ENCODE assay signal across 32 cellular contexts in genomic region chr3:56110886-56111285, GRCh38.
"Had no signal": no experiment of that assay in that cellular context is flagged by ENCODE, and none has a peak within 500 bp of the region (broad histone marks: within the 10 kb centered on the region; RNA-seq: fewer than 3 reads in every experiment).

No MANE protein-coding gene starts in this region.

- H3K9me3 ChIP-seq: ascending aorta, prostate gland, uterus had no signal

- H3K4me1 Mint-ChIP-seq: activated CD4-positive, alpha-beta memory T cell treated with anti-CD3 and anti-CD28 coated beads, Interleukin-2, amount 10 ng/mL, durations not matched to agents 7 days and 5 days; activated CD4-positive, alpha-beta T cell treated with anti-CD3 and anti-CD28 coated beads, Interleukin-2, amount 10 ng/mL, durations not matched to agents 7 days and 5 days; activated naive CD4-positive, alpha-beta T cell treated with anti-CD3 and anti-CD28 coated beads, Interleukin-2, amount 10 ng/mL, durations not matched to agents 7 days and 5 days; activated naive CD8-positive, alpha-beta T cell treated with anti-CD3 and anti-CD28 coated beads, Interleukin-2, amount 10 ng/mL, durations not matched to agents 7 days and 5 days; naive thymus-derived CD4-positive, alpha-beta T cell; stimulated activated memory B cell treated with anti-CD40 and anti-IgM and Interleukin-4, amounts not matched to agents 10 μg/mL and 1 μg/mL and 100 μg/mL, for 72 hours; stimulated activated naive CD8-positive, alpha-beta T cell treated with anti-CD3 and anti-CD28 coated beads, Interleukin-15, amount 100 ng/mL, for 72 hours; T-helper 17 cell had no signal

- FAIRE-seq: frontal cortex, keratinocyte had no signal

- H3K27me3 ChIP-seq: ascending aorta, esophagus muscularis mucosa, uterus had no signal

- H3K27me3 Mint-ChIP-seq: activated CD4-positive, alpha-beta memory T cell treated with anti-CD3 and anti-CD28 coated beads, Interleukin-2, amount 10 ng/mL, durations not matched to agents 7 days and 5 days; activated naive CD4-positive, alpha-beta T cell treated with anti-CD3 and anti-CD28 coated beads, Interleukin-2, amount 10 ng/mL, durations not matched to agents 7 days and 5 days; activated naive CD8-positive, alpha-beta T cell treated with anti-CD3 and anti-CD28 coated beads, Interleukin-2, amount 10 ng/mL, durations not matched to agents 7 days and 5 days; activated T-cell treated with anti-CD3 and anti-CD28 coated beads, Interleukin-2, amount 50 U/mL, for 24 hours; brain; stimulated activated memory B cell treated with anti-CD40 and anti-IgM and Interleukin-4, amounts not matched to agents 10 μg/mL and 1 μg/mL and 100 μg/mL, for 72 hours; stimulated activated naive CD8-positive, alpha-beta T cell treated with anti-CD3 and anti-CD28 coated beads, Interleukin-15, amount 100 ng/mL, for 72 hours; T-helper 17 cell; type B pancreatic cell had no signal

- H3K27ac ChIP-seq: ascending aorta, esophagus muscularis mucosa, prostate gland, skin epidermis, uterus, WERI-Rb-1 had no signal

- ATAC-seq: left cardiac atrium; naive thymus-derived CD4-positive, alpha-beta T cell; sciatic nerve; stimulated activated memory B cell treated with anti-CD40 and anti-IgM and Interleukin-4, amounts not matched to agents 10 μg/mL and 1 μg/mL and 100 μg/mL, for 72 hours; stimulated activated naive CD8-positive, alpha-beta T cell treated with anti-CD3 and anti-CD28 coated beads, Interleukin-15, amount 100 ng/mL, for 72 hours; T-helper 17 cell had no signal

- H3K4me1 ChIP-seq: ascending aorta, prostate gland, uterus had no signal

- H3K4me3 Mint-ChIP-seq: activated CD4-positive, alpha-beta memory T cell treated with anti-CD3 and anti-CD28 coated beads, Interleukin-2, amount 10 ng/mL, durations not matched to agents 7 days and 5 days; activated CD4-positive, alpha-beta T cell treated with anti-CD3 and anti-CD28 coated beads, Interleukin-2, amount 10 ng/mL, durations not matched to agents 7 days and 5 days; activated naive CD4-positive, alpha-beta T cell treated with anti-CD3 and anti-CD28 coated beads, Interleukin-2, amount 10 ng/mL, durations not matched to agents 7 days and 5 days; activated naive CD8-positive, alpha-beta T cell treated with anti-CD3 and anti-CD28 coated beads, Interleukin-2, amount 10 ng/mL, durations not matched to agents 7 days and 5 days; activated T-cell treated with anti-CD3 and anti-CD28 coated beads, Interleukin-2, amount 50 U/mL, for 24 hours; brain; mesothelial cell of epicardium; naive thymus-derived CD4-positive, alpha-beta T cell; stimulated activated memory B cell treated with anti-CD40 and anti-IgM and Interleukin-4, amounts not matched to agents 10 μg/mL and 1 μg/mL and 100 μg/mL, for 72 hours; stimulated activated naive CD8-positive, alpha-beta T cell treated with anti-CD3 and anti-CD28 coated beads, Interleukin-15, amount 100 ng/mL, for 72 hours; T-helper 17 cell; type B pancreatic cell had no signal

- H3K36me3 ChIP-seq: ascending aorta, esophagus muscularis mucosa, prostate gland, uterus, WERI-Rb-1 had no signal

- H3K9me3 Mint-ChIP-seq: activated CD4-positive, alpha-beta memory T cell treated with anti-CD3 and anti-CD28 coated beads, Interleukin-2, amount 10 ng/mL, durations not matched to agents 7 days and 5 days; activated T-cell treated with anti-CD3 and anti-CD28 coated beads, Interleukin-2, amount 50 U/mL, for 24 hours had no signal

- H3K4me3 ChIP-seq: ascending aorta, esophagus muscularis mucosa, prostate gland, skin epidermis, uterus had no signal

- H3K27ac Mint-ChIP-seq: activated CD4-positive, alpha-beta memory T cell treated with anti-CD3 and anti-CD28 coated beads, Interleukin-2, amount 10 ng/mL, durations not matched to agents 7 days and 5 days; activated CD4-positive, alpha-beta T cell treated with anti-CD3 and anti-CD28 coated beads, Interleukin-2, amount 10 ng/mL, durations not matched to agents 7 days and 5 days; activated naive CD4-positive, alpha-beta T cell treated with anti-CD3 and anti-CD28 coated beads, Interleukin-2, amount 10 ng/mL, durations not matched to agents 7 days and 5 days; activated naive CD8-positive, alpha-beta T cell treated with anti-CD3 and anti-CD28 coated beads, Interleukin-2, amount 10 ng/mL, durations not matched to agents 7 days and 5 days; activated T-cell treated with anti-CD3 and anti-CD28 coated beads, Interleukin-2, amount 50 U/mL, for 24 hours; naive thymus-derived CD4-positive, alpha-beta T cell; stimulated activated memory B cell treated with anti-CD40 and anti-IgM and Interleukin-4, amounts not matched to agents 10 μg/mL and 1 μg/mL and 100 μg/mL, for 72 hours; stimulated activated naive CD8-positive, alpha-beta T cell treated with anti-CD3 and anti-CD28 coated beads, Interleukin-15, amount 100 ng/mL, for 72 hours; T-helper 17 cell; type B pancreatic cell had no signal

- DNase-seq: activated CD4-positive, alpha-beta memory T cell treated with anti-CD3 and anti-CD28 coated beads, Interleukin-2, amount 10 ng/mL, durations not matched to agents 7 days and 5 days; activated CD4-positive, alpha-beta T cell treated with anti-CD3 and anti-CD28 coated beads, Interleukin-2, amount 10 ng/mL, durations not matched to agents 7 days and 5 days; activated CD4-positive, CD25-positive, alpha-beta regulatory T cell treated with anti-CD3 and anti-CD28 coated beads, Interleukin-2, amount 50 U/mL, for 72 hours; activated CD8-positive, alpha-beta memory T cell treated with anti-CD3 and anti-CD28 coated beads, Interleukin-2, amount 50 U/mL, for 48 hours; activated gamma-delta T cell; activated naive CD4-positive, alpha-beta T cell treated with anti-CD3 and anti-CD28 coated beads, Interleukin-2, amount 10 ng/mL, durations not matched to agents 7 days and 5 days; activated naive CD8-positive, alpha-beta T cell treated with anti-CD3 and anti-CD28 coated beads, Interleukin-2, amount 10 ng/mL, durations not matched to agents 7 days and 5 days; activated T-cell treated with anti-CD3 and anti-CD28 coated beads, Interleukin-2, amount 50 U/mL, for 24 hours; left cardiac atrium; mammary epithelial cell; naive thymus-derived CD4-positive, alpha-beta T cell; retina; stimulated activated CD4-positive, alpha-beta T cell treated with anti-CD3 and anti-CD28 coated beads, Interleukin-1b, Interleukin-23, amount 100 ng/mL, for 48 hours; stimulated activated CD4-positive, alpha-beta T cell treated with anti-CD3 and anti-CD28 coated beads, Interleukin-4, amount 100 ng/mL, for 4 hours; stimulated activated CD8-positive, alpha-beta memory T cell treated with anti-CD3 and anti-CD28 coated beads, Interleukin-4, amount 100 ng/mL, for 48 hours; stimulated activated naive CD8-positive, alpha-beta T cell treated with anti-CD3 and anti-CD28 coated beads, Interleukin-15, amount 100 ng/mL, for 72 hours; substantia nigra; T-helper 17 cell; T1000; uterus; WERI-Rb-1 had no signal

- H3K36me3 Mint-ChIP-seq: activated naive CD4-positive, alpha-beta T cell treated with anti-CD3 and anti-CD28 coated beads, Interleukin-2, amount 10 ng/mL, durations not matched to agents 7 days and 5 days; activated naive CD8-positive, alpha-beta T cell treated with anti-CD3 and anti-CD28 coated beads, Interleukin-2, amount 10 ng/mL, durations not matched to agents 7 days and 5 days; naive thymus-derived CD4-positive, alpha-beta T cell; stimulated activated memory B cell treated with anti-CD40 and anti-IgM and Interleukin-4, amounts not matched to agents 10 μg/mL and 1 μg/mL and 100 μg/mL, for 72 hours had no signal
